12 cellular contexts compared by ENCODE assay signal in genomic region chr21:45320261-45320990, GRCh38. TPM values are rescaled to one million over a fixed set of nuclear protein-coding genes. Genes with fewer than 3 reads are reported as not detected.
A peak's percentile ranks its signal among the peaks of the same experiment; 100 is the strongest.
DNase-seq lines count a peak whose midpoint lies in the region; ATAC-seq, FAIRE-seq and TF ChIP-seq lines count a peak whose summit lies in the region.
"Had no signal": no experiment of that assay in that cellular context is flagged by ENCODE, and none has a peak within 500 bp of the region (broad histone marks: within the 10 kb centered on the region; RNA-seq: fewer than 3 reads in every experiment).

No MANE protein-coding gene starts in this region.

- H3K4me1 ChIP-seq in small intestine (ENCODE audit: control insufficient read depth in 2 of 2, insufficient read depth in 1 of 2, low read depth in 1 of 2, low read length in 1 of 2): peaks cover 0 to 3% of the 10 kb centered on the region in 2 donors

- H3K9me3 ChIP-seq in small intestine (ENCODE audit: control insufficient read depth, low read depth): no peaks in the 10 kb centered on the region

- peak overlapping the region in 1 of 2 donors; percentile 71 for H3K27ac ChIP-seq in small intestine (ENCODE audit: low read depth in 1 of 2, low read length in 1 of 2)

- no peak overlapping the region for H3K4me3 ChIP-seq in small intestine (ENCODE audit: low read depth in 1 of 2, low read length in 2 of 2)

- no peaks in the 10 kb centered on the region for H3K27me3 ChIP-seq in small intestine (ENCODE audit: control insufficient read depth in 2 of 2, insufficient read depth in 2 of 2, low read length in 2 of 2)

- peak; percentile 73 for DNase-seq in H54 (ENCODE audit: insufficient read length, low spot score)
- DNase-seq in SHP77 (lab: John Stamatoyannopoulos, UW): peak; percentile 31 to 71
- DNase-seq in iPS-NIHi11 (ENCODE audit: low spot score): peak; percentile 19
- peak; percentile 19 for DNase-seq in small intestine
- no peak for DNase-seq in pons (ENCODE audit: low spot score)
- no peak for DNase-seq in GOT3 (lab: John Stamatoyannopoulos, UW)
- no peak for DNase-seq in NCI-H226
- DNase-seq: activated CD4-positive, alpha-beta T cell treated with anti-CD3 and anti-CD28 coated beads for 4 hours; DMS153; Karpas-422 had no signal

- no peak for FAIRE-seq in H54 (lab: Jason Lieb, UNC)
- FAIRE-seq in small intestine (lab: Jason Lieb, UNC): no peak
- FAIRE-seq: frontal cortex had no signal

- H3K36me3 ChIP-seq in small intestine (ENCODE audit: control insufficient read depth in 2 of 2, insufficient read depth in 2 of 2, low read length in 2 of 2): no peaks in the 10 kb centered on the region

- TF ChIP-seq POLR2A in H54 (IDR thresholded peaks at IDR 0.05; ENCODE audit: low read depth, low read length): peak; percentile 83; the same call in 1 of the 2 replicates

- ATAC-seq in HG03520 (IDR thresholded peaks at IDR 0.05; ENCODE audit: unreplicated experiment): no peak

- 28 to 71% (median 43%) methylated on average over 20 to 22 of the region's 22 CpGs for WGBS in small intestine, 3 donors

RNA-seq across cellular contexts. Expression of gene POFUT2, which starts 32.7 kb away (rescaled TPM):
- polyA plus RNA-seq in small intestine: 10 to 100 TPM; 13.5 to 34.4 (median 20.0) TPM

Comparison
In these comparisons a context has a peak if more than half of its experiments do, and no peak if none do; other contexts are left out.
1. DNase-seq: peak in H54 (single experiment), SHP77 (2 of 2), iPS-NIHi11 (single experiment) and small intestine (single experiment); none in pons (single experiment), GOT3 (single experiment) and NCI-H226 (single experiment).